12 cellular contexts compared by ENCODE assay signal in genomic region chr17:78374631-78375274, GRCh38. TPM values are rescaled to one million over a fixed set of nuclear protein-coding genes. Genes with fewer than 3 reads are reported as not detected.
DNase-seq lines count a peak whose midpoint lies in the region; ATAC-seq and TF ChIP-seq lines count a peak whose summit lies in the region.
"Had no signal": no experiment of that assay in that cellular context is flagged by ENCODE, and none has a peak within 500 bp of the region (broad histone marks: within the 10 kb centered on the region; RNA-seq: fewer than 3 reads in every experiment).

No MANE protein-coding gene starts in this region.

- H3K27ac ChIP-seq in epithelial cell of prostate (peak overlapping the region; percentile 51), muscle layer of colon (ENCODE audit: low read depth, low read length) (peak overlapping the region; percentile 32)

- no peak overlapping the region for H3K4me3 ChIP-seq in muscle layer of colon (ENCODE audit: low read depth in 1 of 2, low read length in 2 of 2)
- H3K4me3 ChIP-seq: pancreas had no signal

- peaks cover 7% of the 10 kb centered on the region for H3K4me1 ChIP-seq in muscle layer of colon (ENCODE audit: insufficient read depth, low read length)

- no peaks in the 10 kb centered on the region for H3K9me3 ChIP-seq in muscle layer of colon (ENCODE audit: low read length)
- H3K9me3 ChIP-seq: BE2C, pancreas had no signal

- H3K9ac ChIP-seq in muscle layer of colon (ENCODE audit: low read length), result no peak overlapping the region

- in situ Hi-C loops in ACHN (cut with HindIII; ENCODE audit: low pct_ligation_motif_present, low pct_unique_long_range_greater_than_20kb, low sequenced_read_pairs), result no loop called here

- ATAC-seq in HG02588 (IDR thresholded peaks at IDR 0.05; ENCODE audit: unreplicated experiment) (no peak), GM18861 (IDR thresholded peaks at IDR 0.05; ENCODE audit: unreplicated experiment) (no peak)
- ATAC-seq: stimulated activated effector memory CD8-positive, alpha-beta T cell treated with anti-CD3 and anti-CD28 coated beads, Interleukin-12 subunit alpha, Interleukin-12 subunit beta, amount 100 ng/mL, for 72 hours had no signal

- H3K36me3 ChIP-seq in muscle layer of colon (ENCODE audit: insufficient read depth, low read length), result no peaks in the 10 kb centered on the region
- H3K36me3 ChIP-seq: BE2C, pancreas had no signal

- DNase-seq in ACHN (peak; percentile 86), epithelial cell of prostate (ENCODE audit: low read depth, low spot score) (no peak), cerebellum (ENCODE audit: low spot score) (no peak)
- DNase-seq in NK-92 treated with Interleukin-12 subunit alpha and Interleukin-12 subunit beta, amount 100 ng/mL, for 24 hours (lab: John Stamatoyannopoulos, UW), result no peak
- DNase-seq: activated CD4-positive, CD25-positive, alpha-beta regulatory T cell; BE2C; pancreas had no signal

- no peaks in the 10 kb centered on the region for H3K27me3 ChIP-seq in muscle layer of colon (ENCODE audit: control insufficient read depth in 1 of 2, insufficient read depth in 2 of 2, low read length in 2 of 2)
- H3K27me3 ChIP-seq: BE2C, pancreas had no signal

TF ChIP-seq in PFSK-1, 5 proteins besides CTCF, POLR2A, EP300 and RAD21:
- peak; percentile 32; the same call in 1 of the 2 replicates for TF ChIP-seq SIN3A (IDR thresholded peaks at IDR 0.05; ENCODE audit: borderline replicate concordance, insufficient read depth, low read length)
- TF ChIP-seq POLR2AphosphoS5 (IDR thresholded peaks at IDR 0.05; ENCODE audit: low read depth, low read length), result no peak

RNA-seq across cellular contexts. Expression of gene PGS1, which starts 3.7 kb away (rescaled TPM):
- 53.3 TPM for polyA plus RNA-seq in PFSK-1 (2012; ENCODE audit: insufficient read length, low read depth)
- total RNA-seq in cerebellum, result 41.8 TPM

RNA-seq across cellular contexts. Expression of gene SOCS3, which starts 14.9 kb away (rescaled TPM):
- polyA plus RNA-seq in PFSK-1 (2012; ENCODE audit: insufficient read length, low read depth), result 15.1 TPM
- total RNA-seq in cerebellum, result 10.7 TPM
